ENCODE assay signal across 19 cellular contexts in genomic region chr6:148952147-148953041, GRCh38.
DNase-seq lines count a peak whose midpoint lies in the region; ATAC-seq and TF ChIP-seq lines count a peak whose summit lies in the region.
"Had no signal": no experiment of that assay in that cellular context is flagged by ENCODE, and none has a peak within 500 bp of the region (broad histone marks: within the 10 kb centered on the region; RNA-seq: fewer than 3 reads in every experiment).

No MANE protein-coding gene starts in this region.

- H4K20me1 ChIP-seq in GM23248 (ENCODE audit: insufficient read depth) = no peaks in the 10 kb centered on the region

- no peaks in the 10 kb centered on the region for H3K79me2 ChIP-seq in GM23248 (ENCODE audit: insufficient read depth)

- intact Hi-C loops in aorta (cut with DNase I) = no loop called here

- TF ChIP-seq CTCF in AG10803 (conservative IDR thresholded peaks at IDR 0.05; ENCODE audit: low read length) (no peak), fibroblast of villous mesenchyme (IDR thresholded peaks at IDR 0.05; ENCODE audit: insufficient read depth, low read depth, low read length) (no peak)

- H3K9ac ChIP-seq in GM23248 (peak overlapping the region; percentile 24), adipocyte (ENCODE audit: low read length) (peak overlapping the region; percentile 36)

- H3F3A ChIP-seq in GM23248 (ENCODE audit: insufficient read depth) = peaks cover 13% of the 10 kb centered on the region; the same call in 1 of the 2 replicates

- peak; percentile 89 for DNase-seq in AG10803 (ENCODE audit: low read depth)
- DNase-seq in GM23248 = peak; percentile 58
- DNase-seq in adipocyte (ENCODE audit: low read depth) = peak; percentile 73
- DNase-seq in fibroblast of villous mesenchyme (ENCODE audit: low read depth) = peak; percentile 94
- no peak for DNase-seq in aorta
- no peak for DNase-seq in H7
- DNase-seq in activated naive CD4-positive, alpha-beta T cell treated with anti-CD3 and anti-CD28 coated beads, Interleukin-2, amount 10 ng/mL, durations not matched to agents 7 days and 5 days = no peak
- DNase-seq: activated CD8-positive, alpha-beta T cell treated with anti-CD3 and anti-CD28 coated beads, Interleukin-2, amount 10 ng/mL, durations not matched to agents 7 days and 5 days; cortex of kidney; esophagus squamous epithelium; GDM1; left lung; NCI-H1105; NCI-H510A treated with DMSO at 0.1 percent for 48 hours; spleen; stimulated activated naive CD4-positive, alpha-beta T cell treated with Interleukin-2 at 50 U/mL for 16 hours had no signal

- no peaks in the 10 kb centered on the region for H3K9me3 Mint-ChIP-seq in activated naive CD4-positive, alpha-beta T cell treated with anti-CD3 and anti-CD28 coated beads, Interleukin-2, amount 10 ng/mL, durations not matched to agents 7 days and 5 days

- in situ Hi-C loops in GM23248 (cut with MboI) = loop anchor here (5.0 kb wide), 1 partner anchor 375 kb away; no protein-coding TSS in a partner anchor

- H3K4me3 ChIP-seq in AG10803 (ENCODE audit: low read length) (no peak overlapping the region), GM23248 (no peak overlapping the region), adipocyte (ENCODE audit: low read length) (peak overlapping the region; percentile 45), fibroblast of villous mesenchyme (ENCODE audit: low read depth, low read length) (no peak overlapping the region), aorta (ENCODE audit: low read length in 2 of 2) (no peak overlapping the region), H7 (ENCODE audit: insufficient read depth, low read depth, low read length) (no peak overlapping the region)
- H3K4me3 ChIP-seq: ascending aorta, esophagus squamous epithelium, left lung, spleen had no signal

- CTCF ChIA-PET in activated naive CD4-positive, alpha-beta T cell treated with anti-CD3 and anti-CD28 coated beads, Interleukin-2, amount 10 ng/mL, durations not matched to agents 7 days and 5 days (lab: Charles Lee) = no interaction called here

- H3K4me3 Mint-ChIP-seq in activated naive CD4-positive, alpha-beta T cell treated with anti-CD3 and anti-CD28 coated beads, Interleukin-2, amount 10 ng/mL, durations not matched to agents 7 days and 5 days = no peak overlapping the region
- H3K4me3 Mint-ChIP-seq: activated CD8-positive, alpha-beta T cell treated with anti-CD3 and anti-CD28 coated beads, Interleukin-2, amount 10 ng/mL, durations not matched to agents 7 days and 5 days had no signal

- H3K4me1 ChIP-seq in GM23248 (ENCODE audit: insufficient read depth) = peaks cover 21% of the 10 kb centered on the region
- H3K4me1 ChIP-seq in adipocyte (ENCODE audit: control insufficient read depth, insufficient read depth, low read length) = peaks cover 18% of the 10 kb centered on the region
- H3K4me1 ChIP-seq in aorta (ENCODE audit: control insufficient read depth in 1 of 2, insufficient read depth in 2 of 2, low read length in 2 of 2) = peaks cover 0 to 3% of the 10 kb centered on the region in 2 donors
- H3K4me1 ChIP-seq: ascending aorta, left lung had no signal

- WGBS in GM23248 (ENCODE audit: low coverage in 1 of 2, low lambda C conversion rate in 2 of 2, missing lambda C conversion rate in 2 of 2), 2 experiments = 46 to 47% methylated on average over 10 of the region's 10 CpGs
- 45 to 54% methylated on average over 10 of the region's 10 CpGs for WGBS in aorta, 2 donors

- no peaks in the 10 kb centered on the region for H3K9me3 ChIP-seq in GM23248 (ENCODE audit: low read depth)
- H3K9me3 ChIP-seq in adipocyte (ENCODE audit: control insufficient read depth, low read length) = no peaks in the 10 kb centered on the region
- H3K9me3 ChIP-seq in aorta (ENCODE audit: control insufficient read depth, low read length) = no peaks in the 10 kb centered on the region
- H3K9me3 ChIP-seq: ascending aorta, esophagus squamous epithelium, left lung had no signal

- H3K36me3 ChIP-seq in GM23248 (ENCODE audit: low read depth) = no peaks in the 10 kb centered on the region
- H3K36me3 ChIP-seq in adipocyte (ENCODE audit: control insufficient read depth, insufficient read depth, low read length, severe bottlenecking) = no peaks in the 10 kb centered on the region
- H3K36me3 ChIP-seq in aorta (ENCODE audit: control insufficient read depth in 1 of 2, insufficient read depth in 2 of 2, low read length in 1 of 2) = no peaks in the 10 kb centered on the region
- H3K36me3 ChIP-seq in H7 (replicated peaks; ENCODE audit: control insufficient read depth, insufficient read depth, low read length) = peaks cover 4% of the 10 kb centered on the region
- H3K36me3 ChIP-seq: ascending aorta, left lung had no signal

- H3K27ac ChIP-seq in GM23248 (peak overlapping the region; percentile 48), aorta (ENCODE audit: low read depth in 1 of 2, low read length in 2 of 2) (no peak overlapping the region)
- H3K27ac ChIP-seq: ascending aorta, left lung, spleen had no signal

- H3K36me3 Mint-ChIP-seq in activated naive CD4-positive, alpha-beta T cell treated with anti-CD3 and anti-CD28 coated beads, Interleukin-2, amount 10 ng/mL, durations not matched to agents 7 days and 5 days = no peaks in the 10 kb centered on the region

- peak overlapping the region; percentile 43 for H3K4me2 ChIP-seq in GM23248 (ENCODE audit: unreplicated experiment)

- ATAC-seq in HG02642 (IDR thresholded peaks at IDR 0.05; ENCODE audit: poor library complexity, unreplicated experiment) (no peak), aorta (ENCODE audit: low FRiP score) (no peak)
- ATAC-seq: activated CD8-positive, alpha-beta T cell treated with anti-CD3 and anti-CD28 coated beads, Interleukin-2, amount 10 ng/mL, durations not matched to agents 7 days and 5 days; HCT116; left lung had no signal

- H3K4me1 Mint-ChIP-seq in activated naive CD4-positive, alpha-beta T cell treated with anti-CD3 and anti-CD28 coated beads, Interleukin-2, amount 10 ng/mL, durations not matched to agents 7 days and 5 days = no peaks in the 10 kb centered on the region

- H2AFZ ChIP-seq in GM23248 = no peak overlapping the region

- H3K27me3 ChIP-seq in GM23248 (replicated peaks; ENCODE audit: insufficient read depth) (no peaks in the 10 kb centered on the region), adipocyte (replicated peaks; ENCODE audit: control insufficient read depth, insufficient read depth, low read length) (no peaks in the 10 kb centered on the region), aorta (ENCODE audit: control insufficient read depth in 1 of 2, insufficient read depth in 2 of 2, low read length in 1 of 2) (no peaks in the 10 kb centered on the region), H7 (ENCODE audit: control insufficient read depth, insufficient read depth, low read length) (no peaks in the 10 kb centered on the region)
- H3K27me3 ChIP-seq: ascending aorta, esophagus squamous epithelium, left lung, spleen had no signal

- H3K27me3 Mint-ChIP-seq in activated naive CD4-positive, alpha-beta T cell treated with anti-CD3 and anti-CD28 coated beads, Interleukin-2, amount 10 ng/mL, durations not matched to agents 7 days and 5 days = peaks cover 28% of the 10 kb centered on the region

- H3K9me2 ChIP-seq in GM23248 (ENCODE audit: insufficient read depth) = no peaks in the 10 kb centered on the region

- no peak overlapping the region for H3K27ac Mint-ChIP-seq in activated naive CD4-positive, alpha-beta T cell treated with anti-CD3 and anti-CD28 coated beads, Interleukin-2, amount 10 ng/mL, durations not matched to agents 7 days and 5 days
- H3K27ac Mint-ChIP-seq: activated CD8-positive, alpha-beta T cell treated with anti-CD3 and anti-CD28 coated beads, Interleukin-2, amount 10 ng/mL, durations not matched to agents 7 days and 5 days had no signal

Comparison
In these comparisons a context has a peak if more than half of its experiments do, and no peak if none do; other contexts are left out.
1. DNase-seq: peak in AG10803 (single experiment), GM23248 (single experiment), adipocyte (single experiment) and fibroblast of villous mesenchyme (single experiment); none in aorta (0 of 2), H7 (single experiment) and activated naive CD4-positive, alpha-beta T cell treated with anti-CD3 and anti-CD28 coated beads, Interleukin-2, amount 10 ng/mL, durations not matched to agents 7 days and 5 days (single experiment).